ENCODE assay signal across 18 cellular contexts in genomic region chr19:28224441-28224840, GRCh38.
DNase-seq lines count a peak whose midpoint lies in the region; ATAC-seq, FAIRE-seq and TF ChIP-seq lines count a peak whose summit lies in the region.
"Had no signal": no experiment of that assay in that cellular context is flagged by ENCODE, and none has a peak within 500 bp of the region (broad histone marks: within the 10 kb centered on the region; RNA-seq: fewer than 3 reads in every experiment).

No MANE protein-coding gene starts in this region.

- TF ChIP-seq RAD21 in IMR-90 (IDR thresholded peaks at IDR 0.05; ENCODE audit: low read length) = no peak
- no peak for TF ChIP-seq RAD21 in K562 (CRISPR knock-in tag; conservative IDR thresholded peaks at IDR 0.05 in 1 of 2, IDR thresholded peaks at IDR 0.05 in 1 of 2)

- no peaks in the 10 kb centered on the region for H3K36me3 ChIP-seq in IMR-90 (ENCODE audit: control insufficient read depth, insufficient read depth, low read length)
- H3K36me3 ChIP-seq in K562 (ENCODE audit: control insufficient read depth, insufficient read depth, low read length) = no peaks in the 10 kb centered on the region
- H3K36me3 ChIP-seq in neuronal stem cell (replicated peaks in 1 of 2; ENCODE audit: control insufficient read depth in 2 of 2, insufficient read depth in 2 of 2, low read length in 2 of 2) = no peaks in the 10 kb centered on the region
- H3K36me3 ChIP-seq in transverse colon = no peaks in the 10 kb centered on the region
- no peaks in the 10 kb centered on the region for H3K36me3 ChIP-seq in GM23248 (ENCODE audit: low read depth)

- ATAC-seq in IMR-90 (ENCODE audit: low read depth) (no peak), K562 (no peak), GM21423 (IDR thresholded peaks at IDR 0.05; ENCODE audit: unreplicated experiment) (no peak)
- ATAC-seq: GM23338 had no signal

- H3K4me3 ChIP-seq in IMR-90 (ENCODE audit: insufficient read depth, low read depth, low read length) (no peak overlapping the region), K562 (no peak overlapping the region), neuronal stem cell (ENCODE audit: low read length in 2 of 2) (no peak overlapping the region), transverse colon (no peak overlapping the region), GM23248 (no peak overlapping the region)
- H3K4me3 ChIP-seq: GM12878, GM23338 had no signal

- peak overlapping the region; percentile 21 for H2AFZ ChIP-seq in IMR-90 (replicated peaks; ENCODE audit: low read length, poor library complexity)
- no peak overlapping the region for H2AFZ ChIP-seq in K562 (ENCODE audit: low read depth, low read length)
- H2AFZ ChIP-seq in neuronal stem cell (ENCODE audit: low read length) = no peak overlapping the region
- H2AFZ ChIP-seq in GM23248 = no peak overlapping the region
- H2AFZ ChIP-seq: GM23338 had no signal

- H3K18ac ChIP-seq in IMR-90 (ENCODE audit: low read depth, low read length) (no peak overlapping the region), neuronal stem cell (ENCODE audit: low read length) (peak overlapping the region; percentile 24)

- H3K79me1 ChIP-seq in IMR-90 (ENCODE audit: low read depth in 1 of 2, low read length in 2 of 2) (no peaks in the 10 kb centered on the region), neuronal stem cell (ENCODE audit: low read depth, low read length) (no peaks in the 10 kb centered on the region)

- no peak overlapping the region for H3K23ac ChIP-seq in IMR-90 (ENCODE audit: low read depth, low read length)
- no peak overlapping the region for H3K23ac ChIP-seq in neuronal stem cell (ENCODE audit: low read depth, low read length, poor library complexity)

- H3K79me2 ChIP-seq in K562 (ENCODE audit: control insufficient read depth, insufficient read depth, low read length) (no peaks in the 10 kb centered on the region), GM23248 (ENCODE audit: insufficient read depth) (no peaks in the 10 kb centered on the region)

- H3K4me2 ChIP-seq in IMR-90 (ENCODE audit: low read depth, low read length) (no peak overlapping the region), K562 (ENCODE audit: insufficient read depth, low read length) (no peak overlapping the region), neuronal stem cell (ENCODE audit: insufficient read depth, low read length, poor library complexity, severe bottlenecking) (no peak overlapping the region), GM23248 (ENCODE audit: unreplicated experiment) (no peak overlapping the region)
- H3K4me2 ChIP-seq: GM23338 had no signal

- TF ChIP-seq POLR2A in IMR-90 (IDR thresholded peaks at IDR 0.05; ENCODE audit: low read depth, low read length) = no peak
- no peak for TF ChIP-seq POLR2A in K562 (conservative IDR thresholded peaks at IDR 0.05)
- no peak for TF ChIP-seq POLR2A in transverse colon (IDR thresholded peaks at IDR 0.05)

- 82% methylated on average over 4 of the region's 10 CpGs; no CpG with 5 or more reads in 1 of the 2 experiments for WGBS in IMR-90 (ENCODE audit: extremely low coverage in 2 of 2, insufficient read length in 1 of 2), 2 experiments
- WGBS in K562 (ENCODE audit: insufficient coverage, low coverage, missing lambda C conversion rate) = 1% methylated on average over 10 of the region's 10 CpGs
- no CpG with 5 or more reads among the region's 10 CpGs for WGBS in neuronal stem cell (ENCODE audit: extremely low coverage in 2 of 2, insufficient read length in 2 of 2, insufficient replicate concordance in 1 of 2), 2 donors
- WGBS in transverse colon (ENCODE audit: low coverage in 1 of 2), 2 donors = 70 to 82% methylated on average over 4 to 10 of the region's 10 CpGs
- 59 to 61% methylated on average over 10 of the region's 10 CpGs for WGBS in GM23248 (ENCODE audit: low coverage in 1 of 2, low lambda C conversion rate in 2 of 2, missing lambda C conversion rate in 2 of 2), 2 experiments

- H3K4ac ChIP-seq in IMR-90 (ENCODE audit: low read depth, low read length) (no peak overlapping the region), neuronal stem cell (ENCODE audit: low read length) (no peak overlapping the region)

- no peaks in the 10 kb centered on the region for H4K20me1 ChIP-seq in IMR-90 (ENCODE audit: insufficient read depth, low read length)
- no peaks in the 10 kb centered on the region for H4K20me1 ChIP-seq in K562 (replicated peaks; ENCODE audit: control insufficient read depth, insufficient read depth, low read length)
- no peaks in the 10 kb centered on the region for H4K20me1 ChIP-seq in GM23248 (ENCODE audit: insufficient read depth)

- H3K9me3 ChIP-seq in IMR-90 (ENCODE audit: control insufficient read depth, insufficient read depth, low read length) (peaks cover 44% of the 10 kb centered on the region), K562 (replicated peaks; ENCODE audit: control insufficient read depth, insufficient read depth, low read depth, low read length) (no peaks in the 10 kb centered on the region), neuronal stem cell (replicated peaks in 1 of 2; ENCODE audit: control insufficient read depth in 2 of 2, insufficient read depth in 1 of 2, low read depth in 1 of 2, low read length in 2 of 2) (no peaks in the 10 kb centered on the region), transverse colon (no peaks in the 10 kb centered on the region), GM23248 (ENCODE audit: low read depth) (no peaks in the 10 kb centered on the region)
- H3K9me3 ChIP-seq: Caco-2 had no signal

- no peak overlapping the region for H4K8ac ChIP-seq in IMR-90 (ENCODE audit: low read depth in 2 of 2, low read length in 2 of 2)
- H4K8ac ChIP-seq in neuronal stem cell (ENCODE audit: low read depth, low read length) = no peak overlapping the region

- H4K91ac ChIP-seq in IMR-90 (ENCODE audit: insufficient read depth, low read depth, low read length) (no peak overlapping the region), neuronal stem cell (ENCODE audit: low read depth, low read length, poor library complexity) (no peak overlapping the region)

- H2AK5ac ChIP-seq in IMR-90 (ENCODE audit: low read depth, low read length) (no peak overlapping the region), neuronal stem cell (ENCODE audit: low read depth, low read length) (no peak overlapping the region)

- H2BK5ac ChIP-seq in IMR-90 (ENCODE audit: low read depth, low read length, poor library complexity, severe bottlenecking) (no peak overlapping the region), neuronal stem cell (ENCODE audit: low read length) (no peak overlapping the region)

- DNase-seq in IMR-90 (no peak), K562 (ENCODE audit: extremely low read depth in 1 of 4, low spot score in 3 of 4) (no peak), neuronal stem cell (ENCODE audit: low spot score) (no peak), transverse colon (no peak), GM23248 (no peak)
- no peak for DNase-seq in activated CD8-positive, alpha-beta memory T cell treated with anti-CD3 and anti-CD28 coated beads for 24 hours
- DNase-seq: AML-193; Caco-2; CD4-positive, alpha-beta T cell; DMS79 treated with DMSO at 0.1 percent for 48 hours; EL; HCEC 1CT had no signal

- H4K5ac ChIP-seq in IMR-90 (ENCODE audit: low read depth, low read length) = no peak overlapping the region

- H3K56ac ChIP-seq in IMR-90 (ENCODE audit: extremely low read depth, insufficient read depth, low read length) = no peak overlapping the region

- no peak for TF ChIP-seq EP300 in K562 (IDR thresholded peaks at IDR 0.05; ENCODE audit: low read length)
- TF ChIP-seq EP300 in transverse colon (IDR thresholded peaks at IDR 0.05; ENCODE audit: low read depth) = no peak

- POLR2A ChIA-PET in IMR-90 (lab: Charles Lee; ENCODE audit: unreplicated experiment) = no interaction called here
- POLR2A ChIA-PET in K562 (lab: Yijun Ruan, JAX) = interaction anchor here (0.6 kb wide), 1 partner anchor 26 kb away, joined by 3 read pairs; no protein-coding TSS in a partner anchor

- H3K4me1 ChIP-seq in IMR-90 (ENCODE audit: control insufficient read depth, insufficient read depth, low read length) (no peaks in the 10 kb centered on the region), K562 (replicated peaks in 1 of 2; ENCODE audit: control insufficient read depth in 2 of 2, insufficient read depth in 2 of 2, low read length in 2 of 2) (no peaks in the 10 kb centered on the region), neuronal stem cell (ENCODE audit: control insufficient read depth in 2 of 2, insufficient read depth in 1 of 2, low read depth in 1 of 2, low read length in 2 of 2) (no peaks in the 10 kb centered on the region), transverse colon (no peaks in the 10 kb centered on the region), GM23248 (ENCODE audit: insufficient read depth) (no peaks in the 10 kb centered on the region)
- H3K4me1 ChIP-seq: Caco-2 had no signal

- intact Hi-C loops in IMR-90 (cut with micrococcal nuclease) = no loop called here
- intact Hi-C loops in K562 (cut with micrococcal nuclease) = no loop called here
- intact Hi-C loops in transverse colon (cut with DNase I; ENCODE audit: low total_unique reads) = no loop called here

- CTCF ChIA-PET in IMR-90 (lab: Yijun Ruan, JAX) = no interaction called here
- CTCF ChIA-PET in K562 (lab: Yijun Ruan, JAX; ENCODE audit: low intra/inter-chr PET ratio) = no interaction called here

- no peak overlapping the region for H2AK9ac ChIP-seq in IMR-90 (replicated peaks; ENCODE audit: low read depth, low read length, poor library complexity)

- dilution Hi-C loops in IMR-90 (cut with HindIII; ENCODE audit: low sequenced_read_pairs, unreplicated experiment) = no loop called here

- no peaks in the 10 kb centered on the region for H3F3A ChIP-seq in GM23248 (ENCODE audit: insufficient read depth)

- in situ Hi-C loops in IMR-90 (cut with MboI; ENCODE audit: low sequenced_read_pairs) (no loop called here), K562 (cut with MboI) (no loop called here), transverse colon (cut with MboI; ENCODE audit: low pct_ligation_motif_present in 1 of 4, low pct_unique_long_range_greater_than_20kb in 1 of 4, low sequenced_read_pairs in 3 of 4) (no loop called here), GM23248 (cut with MboI) (no loop called here)

- no peak overlapping the region for H3K27ac ChIP-seq in IMR-90 (ENCODE audit: insufficient read depth, low read length)
- no peak overlapping the region for H3K27ac ChIP-seq in K562 (ENCODE audit: extremely low read depth, low read depth, low read length)
- no peak overlapping the region for H3K27ac ChIP-seq in neuronal stem cell (replicated peaks; ENCODE audit: low read length)
- H3K27ac ChIP-seq in transverse colon = no peak overlapping the region
- H3K27ac ChIP-seq in GM23248 = no peak overlapping the region
- H3K27ac ChIP-seq: C4-2B had no signal

- H2BK12ac ChIP-seq in neuronal stem cell (ENCODE audit: low read length) = no peak overlapping the region

- H3K9ac ChIP-seq in IMR-90 (ENCODE audit: low read depth, low read length) (no peak overlapping the region), K562 (ENCODE audit: insufficient read depth in 1 of 2, low read depth in 2 of 2, low read length in 2 of 2) (no peak overlapping the region), neuronal stem cell (ENCODE audit: low read depth, low read length, poor library complexity) (no peak overlapping the region), GM23248 (no peak overlapping the region)

- no peaks in the 10 kb centered on the region for H3K9me2 ChIP-seq in GM23248 (ENCODE audit: insufficient read depth)

- H3K27me3 ChIP-seq in IMR-90 (ENCODE audit: control insufficient read depth, insufficient read depth, low read length) (no peaks in the 10 kb centered on the region), K562 (ENCODE audit: control insufficient read depth in 2 of 2, insufficient read depth in 2 of 2, low read length in 2 of 2) (peaks cover 0 to 4% of the 10 kb centered on the region in 2 experiments; a peak in 1 of 5 replicates), neuronal stem cell (ENCODE audit: control insufficient read depth in 3 of 3, insufficient read depth in 3 of 3, low read depth in 1 of 3, low read length in 3 of 3) (no peaks in the 10 kb centered on the region), transverse colon (no peaks in the 10 kb centered on the region), GM23248 (replicated peaks; ENCODE audit: insufficient read depth) (peaks cover 21% of the 10 kb centered on the region)

- no peak overlapping the region for H2BK15ac ChIP-seq in IMR-90 (ENCODE audit: low read depth, low read length)
- no peak overlapping the region for H2BK15ac ChIP-seq in neuronal stem cell (ENCODE audit: low read length)

- H3K14ac ChIP-seq in IMR-90 (replicated peaks; ENCODE audit: low read depth, low read length) (no peak overlapping the region), neuronal stem cell (ENCODE audit: low read length) (no peak overlapping the region)

- TF ChIP-seq CTCF in IMR-90 (conservative IDR thresholded peaks at IDR 0.05; ENCODE audit: low read depth, low read length) (no peak), K562 (IDR thresholded peaks at IDR 0.05 in 2 of 3, conservative IDR thresholded peaks at IDR 0.05 in 1 of 3; ENCODE audit: insufficient read depth in 2 of 3, low read depth in 1 of 3, low read length in 3 of 3) (no peak), transverse colon (IDR thresholded peaks at IDR 0.05) (no peak)

- BruUV-seq in IMR-90 (replicated peaks; lab: Mats Ljungman, UMichigan) (no TSS peak), K562 (replicated peaks; lab: Mats Ljungman, UMichigan) (no TSS peak)

- H2BK120ac ChIP-seq in IMR-90 (ENCODE audit: low read depth, low read length) (no peak overlapping the region), neuronal stem cell (ENCODE audit: low read depth, low read length) (no peak overlapping the region)

- FAIRE-seq in K562 (lab: Jason Lieb, UNC) = no peak
- FAIRE-seq: A204.1, GM12878, H54 had no signal

- no peaks in the 10 kb centered on the region for H3K9me1 ChIP-seq in IMR-90 (ENCODE audit: insufficient read depth, low read length)
- H3K9me1 ChIP-seq in K562 (ENCODE audit: control insufficient read depth, insufficient read depth, low read length) = no peaks in the 10 kb centered on the region

- H2BK20ac ChIP-seq in IMR-90 (ENCODE audit: low read depth, low read length) = no peak overlapping the region
